In genomic region chr3:195669315-195669714, GRCh38 we compare ENCODE assay signal across 10 cellular contexts. TPM values are rescaled to one million over a fixed set of nuclear protein-coding genes. Genes with fewer than 3 reads are reported as not detected.
DNase-seq lines count a peak whose midpoint lies in the region; ATAC-seq and TF ChIP-seq lines count a peak whose summit lies in the region.
"Not testable (repeated sequence)": the region's sequence is repeated elsewhere in the genome, so short reads cannot be mapped to it uniquely, and the experiment has no call there.
"Had no signal": no experiment of that assay in that cellular context is flagged by ENCODE, and none has a peak within 500 bp of the region (broad histone marks: within the 10 kb centered on the region; RNA-seq: fewer than 3 reads in every experiment).

No MANE protein-coding gene starts in this region.

- not testable (repeated sequence) for H3K27me3 ChIP-seq in esophagus muscularis mucosa; aorta (ENCODE audit: control insufficient read depth in 1 of 2, insufficient read depth in 2 of 2, low read length in 1 of 2)

- not testable (repeated sequence) for H3K4me1 ChIP-seq in esophagus muscularis mucosa; aorta (ENCODE audit: control insufficient read depth in 1 of 2, insufficient read depth in 2 of 2, low read length in 2 of 2)

- peak overlapping the region; percentile 62 for H3K27ac Mint-ChIP-seq in T-helper 1 cell treated with Interleukin-12 subunit alpha and Interleukin-12 subunit beta and Interleukin-4 antibody, amounts not matched to agents 30 μg/mL and 1 μg/mL, for 36 hours
- not testable (repeated sequence) for H3K27ac Mint-ChIP-seq in activated CD4-positive, alpha-beta memory T cell treated with anti-CD3 and anti-CD28 coated beads for 36 hours; natural killer cell treated with Interleukin-12 subunit alpha and Interleukin-12 subunit beta and Interleukin-15 and Interleukin-18, amount 100 ng/mL, for 72 hours
- peak overlapping the region; percentile 54 to 90 for H3K27ac Mint-ChIP-seq in activated naive CD4-positive, alpha-beta T cell treated with anti-CD3 and anti-CD28 coated beads, Interleukin-2, amount 50 U/mL, for 72 hours

- peak; percentile 65 for DNase-seq in activated CD4-positive, alpha-beta memory T cell treated with anti-CD3 and anti-CD28 coated beads for 36 hours
- not testable (repeated sequence) for DNase-seq in activated T-cell treated with anti-CD3 and anti-CD28 coated beads, Interleukin-2, amount 50 U/mL, for 4 hours; natural killer cell treated with Interleukin-12 subunit alpha and Interleukin-12 subunit beta and Interleukin-15 and Interleukin-18, amount 100 ng/mL, for 72 hours (ENCODE audit: low spot score); aorta
- peak; percentile 62 to 64 for DNase-seq in activated naive CD4-positive, alpha-beta T cell treated with anti-CD3 and anti-CD28 coated beads, Interleukin-2, amount 50 U/mL, for 72 hours (ENCODE audit: low spot score in 2 of 2)
- DNase-seq in esophagus muscularis mucosa (ENCODE audit: extremely low spot score), result peak; percentile 45
- DNase-seq in stimulated activated CD8-positive, alpha-beta memory T cell treated with anti-CD3 and anti-CD28 coated beads, Interleukin-2, amount 100 ng/mL, for 48 hours (ENCODE audit: low read depth in 2 of 2), result peak; percentile 22 to 63

- not testable (repeated sequence) for H3K4me1 Mint-ChIP-seq in T-helper 1 cell treated with Interleukin-12 subunit alpha and Interleukin-12 subunit beta and Interleukin-4 antibody, amounts not matched to agents 30 μg/mL and 1 μg/mL, for 36 hours (ENCODE audit: low read depth); activated CD4-positive, alpha-beta memory T cell treated with anti-CD3 and anti-CD28 coated beads for 36 hours (ENCODE audit: low read depth); activated T-cell treated with anti-CD3 and anti-CD28 coated beads, Interleukin-2, amount 50 U/mL, for 4 hours (ENCODE audit: low read depth); natural killer cell treated with Interleukin-12 subunit alpha and Interleukin-12 subunit beta and Interleukin-15 and Interleukin-18, amount 100 ng/mL, for 72 hours (ENCODE audit: low read depth in 2 of 2)

- not testable (repeated sequence) for H3K4me3 ChIP-seq in esophagus muscularis mucosa; aorta (ENCODE audit: low read length in 2 of 2)

- H3K27ac ChIP-seq in esophagus muscularis mucosa (replicated peaks in 1 of 4); aorta (ENCODE audit: low read depth in 1 of 2, low read length in 2 of 2): not testable (repeated sequence)

- H3K27me3 Mint-ChIP-seq in T-helper 1 cell treated with Interleukin-12 subunit alpha and Interleukin-12 subunit beta and Interleukin-4 antibody, amounts not matched to agents 30 μg/mL and 1 μg/mL, for 36 hours (ENCODE audit: low read depth); activated CD4-positive, alpha-beta memory T cell treated with anti-CD3 and anti-CD28 coated beads for 36 hours; activated T-cell treated with anti-CD3 and anti-CD28 coated beads, Interleukin-2, amount 50 U/mL, for 4 hours (ENCODE audit: low read depth); natural killer cell treated with Interleukin-12 subunit alpha and Interleukin-12 subunit beta and Interleukin-15 and Interleukin-18, amount 100 ng/mL, for 72 hours: not testable (repeated sequence)

- H3K36me3 ChIP-seq in esophagus muscularis mucosa, result peaks cover 33 to 83% (median 62%) of the 10 kb centered on the region in 4 donors
- H3K36me3 ChIP-seq in aorta (ENCODE audit: control insufficient read depth in 1 of 2, insufficient read depth in 2 of 2, low read length in 1 of 2), result not testable (repeated sequence)

- peak; percentile 70 to 77 for ATAC-seq in activated T-cell treated with anti-CD3 and anti-CD28 coated beads, Interleukin-2, amount 50 U/mL, for 4 hours
- ATAC-seq in activated naive CD4-positive, alpha-beta T cell treated with anti-CD3 and anti-CD28 coated beads, Interleukin-2, amount 50 U/mL, for 72 hours, result peak; percentile 92 to 96
- peak; percentile 60 to 83 for ATAC-seq in natural killer cell treated with Interleukin-12 subunit alpha and Interleukin-12 subunit beta and Interleukin-15 and Interleukin-18, amount 100 ng/mL, for 72 hours
- peak; percentile 27 for ATAC-seq in aorta (ENCODE audit: low FRiP score)

- WGBS in esophagus muscularis mucosa, result 66% methylated on average over 11 of the region's 13 CpGs
- 74 to 80% methylated on average over 11 to 12 of the region's 13 CpGs for WGBS in aorta, 2 donors

- H3K4me3 Mint-ChIP-seq in T-helper 1 cell treated with Interleukin-12 subunit alpha and Interleukin-12 subunit beta and Interleukin-4 antibody, amounts not matched to agents 30 μg/mL and 1 μg/mL, for 36 hours; activated CD4-positive, alpha-beta memory T cell treated with anti-CD3 and anti-CD28 coated beads for 36 hours; activated T-cell treated with anti-CD3 and anti-CD28 coated beads, Interleukin-2, amount 50 U/mL, for 4 hours; natural killer cell treated with Interleukin-12 subunit alpha and Interleukin-12 subunit beta and Interleukin-15 and Interleukin-18, amount 100 ng/mL, for 72 hours: not testable (repeated sequence)

- TF ChIP-seq POLR2A in esophagus muscularis mucosa (IDR thresholded peaks at IDR 0.05; ENCODE audit: low read depth), result not testable (repeated sequence)

- TF ChIP-seq CTCF in esophagus muscularis mucosa (IDR thresholded peaks at IDR 0.05), result not testable (repeated sequence)

- not testable (repeated sequence) for TF ChIP-seq EP300 in esophagus muscularis mucosa (IDR thresholded peaks at IDR 0.05)

- intact Hi-C loops in activated CD4-positive, alpha-beta memory T cell treated with anti-CD3 and anti-CD28 coated beads for 36 hours (cut with micrococcal nuclease); esophagus muscularis mucosa (cut with DNase I); aorta (cut with DNase I): not testable (repeated sequence)

- CTCF ChIA-PET in activated CD4-positive, alpha-beta memory T cell treated with anti-CD3 and anti-CD28 coated beads for 36 hours (lab: Charles Lee), result not testable (repeated sequence)

- not testable (repeated sequence) for H3K9me3 ChIP-seq in esophagus muscularis mucosa; aorta (ENCODE audit: control insufficient read depth, low read length)

- POLR2A ChIA-PET in activated CD4-positive, alpha-beta memory T cell treated with anti-CD3 and anti-CD28 coated beads for 36 hours (lab: Charles Lee), result not testable (repeated sequence)

- not testable (repeated sequence) for H3K9me3 Mint-ChIP-seq in T-helper 1 cell treated with Interleukin-12 subunit alpha and Interleukin-12 subunit beta and Interleukin-4 antibody, amounts not matched to agents 30 μg/mL and 1 μg/mL, for 36 hours; activated CD4-positive, alpha-beta memory T cell treated with anti-CD3 and anti-CD28 coated beads for 36 hours; activated T-cell treated with anti-CD3 and anti-CD28 coated beads, Interleukin-2, amount 50 U/mL, for 4 hours; activated naive CD4-positive, alpha-beta T cell treated with anti-CD3 and anti-CD28 coated beads, Interleukin-2, amount 50 U/mL, for 72 hours; natural killer cell treated with Interleukin-12 subunit alpha and Interleukin-12 subunit beta and Interleukin-15 and Interleukin-18, amount 100 ng/mL, for 72 hours

- H3K36me3 Mint-ChIP-seq in T-helper 1 cell treated with Interleukin-12 subunit alpha and Interleukin-12 subunit beta and Interleukin-4 antibody, amounts not matched to agents 30 μg/mL and 1 μg/mL, for 36 hours (ENCODE audit: low read depth), result peaks cover 23% of the 10 kb centered on the region
- not testable (repeated sequence) for H3K36me3 Mint-ChIP-seq in activated CD4-positive, alpha-beta memory T cell treated with anti-CD3 and anti-CD28 coated beads for 36 hours; activated naive CD4-positive, alpha-beta T cell treated with anti-CD3 and anti-CD28 coated beads, Interleukin-2, amount 50 U/mL, for 72 hours; natural killer cell treated with Interleukin-12 subunit alpha and Interleukin-12 subunit beta and Interleukin-15 and Interleukin-18, amount 100 ng/mL, for 72 hours
- peaks cover 12% of the 10 kb centered on the region for H3K36me3 Mint-ChIP-seq in activated T-cell treated with anti-CD3 and anti-CD28 coated beads, Interleukin-2, amount 50 U/mL, for 4 hours (ENCODE audit: insufficient read depth)

RNA-seq across cellular contexts. Expression of gene MUC20, which starts 51.5 kb away (rescaled TPM):
- under 1 TPM; 0.73 to 0.78 TPM for total RNA-seq in activated CD4-positive, alpha-beta memory T cell treated with anti-CD3 and anti-CD28 coated beads for 36 hours
- under 1 TPM; 0.63 to 0.95 (median 0.63) TPM for total RNA-seq in activated T-cell treated with anti-CD3 and anti-CD28 coated beads, Interleukin-2, amount 50 U/mL, for 4 hours
- 1 to 10 TPM; 2.2 to 3.6 TPM for total RNA-seq in activated naive CD4-positive, alpha-beta T cell treated with anti-CD3 and anti-CD28 coated beads, Interleukin-2, amount 50 U/mL, for 72 hours
- total RNA-seq in esophagus muscularis mucosa, result 1 to 10 TPM; 2.5 to 10.0 (median 4.7) TPM
- total RNA-seq in natural killer cell treated with Interleukin-12 subunit alpha and Interleukin-12 subunit beta and Interleukin-15 and Interleukin-18, amount 100 ng/mL, for 72 hours, result 1 to 10 TPM; 2.4 to 3.5 TPM
- total RNA-seq in aorta, result 10 to 100 TPM in 1 of 2 donors, 1 to 10 TPM in 1; 4.5 to 17.8 TPM
- 10 to 100 TPM in 1 of 2 donors, 1 to 10 TPM in 1; 2.9 to 17.7 TPM for polyA plus RNA-seq in aorta
- total RNA-seq: Daoy, LHCN-M2 had no signal

Comparison
In these comparisons a context has a peak if more than half of its experiments do, and no peak if none do; other contexts are left out.
1. ATAC-seq: peak in every context shown above with its lines; median percentile 94 in activated naive CD4-positive, alpha-beta T cell treated with anti-CD3 and anti-CD28 coated beads, Interleukin-2, amount 50 U/mL, for 72 hours; 74 in activated T-cell treated with anti-CD3 and anti-CD28 coated beads, Interleukin-2, amount 50 U/mL, for 4 hours; 72 in natural killer cell treated with Interleukin-12 subunit alpha and Interleukin-12 subunit beta and Interleukin-15 and Interleukin-18, amount 100 ng/mL, for 72 hours; 27 in aorta.